ENCODE assay signal across 8 cellular contexts in the genomic region with DNA sequence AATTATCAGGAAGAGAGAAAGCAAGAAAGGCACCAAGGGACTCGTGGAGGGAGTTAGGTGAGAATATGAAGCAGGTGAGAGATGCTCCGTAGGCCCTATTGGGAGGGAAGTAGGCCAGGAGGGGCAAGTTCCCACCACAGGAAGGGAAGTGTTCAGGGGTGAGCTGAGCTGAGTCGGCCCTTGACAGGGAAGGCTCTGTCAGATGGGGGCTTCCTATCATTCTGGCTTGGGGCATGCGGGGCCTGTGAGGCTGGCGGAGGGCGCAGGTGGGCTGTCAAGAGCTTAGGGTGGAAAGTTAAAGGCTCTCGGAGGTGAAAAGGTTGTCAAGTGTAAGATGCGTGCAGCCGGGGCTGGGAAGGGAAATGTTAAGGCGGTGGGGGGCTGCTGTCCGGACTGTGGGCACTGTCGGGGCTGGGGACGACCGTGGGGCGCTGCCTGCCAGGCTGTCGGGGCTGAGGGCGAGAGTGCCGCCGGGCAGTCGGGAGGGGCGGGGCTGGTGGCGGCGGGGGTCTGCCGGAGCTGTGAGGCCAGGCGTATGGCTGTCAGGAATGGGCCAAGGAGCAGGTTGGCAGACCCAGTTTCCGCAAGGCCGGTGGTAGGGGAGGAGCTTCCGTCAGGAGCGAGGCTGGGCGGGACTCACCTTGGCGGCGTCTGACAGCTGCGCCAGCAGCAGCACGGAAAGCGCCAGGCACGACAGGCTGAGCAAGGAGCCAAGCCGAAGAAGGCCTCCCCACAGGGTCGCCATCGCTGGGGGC. TPM values are rescaled to one million over a fixed set of nuclear protein-coding genes. Genes with fewer than 3 reads are reported as not detected.
A peak's percentile ranks its signal among the peaks of the same experiment; 100 is the strongest.
DNase-seq lines count a peak whose midpoint lies in the region; ATAC-seq and TF ChIP-seq lines count a peak whose summit lies in the region.

No MANE protein-coding gene starts in this region.

- H3K79me2 ChIP-seq in smooth muscle cell (ENCODE audit: low read depth) = peaks cover 43% of the 10 kb centered on the region

- no peaks in the 10 kb centered on the region; the same call in 1 of the 2 replicates for H3K36me3 ChIP-seq in iPS DF 6.9 (ENCODE audit: control insufficient read depth, insufficient read depth, low read length)
- H3K36me3 ChIP-seq in smooth muscle cell (ENCODE audit: low read depth) = no peaks in the 10 kb centered on the region

- peak overlapping the region; percentile 91 for H2AFZ ChIP-seq in smooth muscle cell (ENCODE audit: low read depth)

- no CpG with 5 or more reads among the region's 39 CpGs for WGBS in iPS DF 6.9 (ENCODE audit: insufficient coverage, insufficient read length)
- WGBS in smooth muscle cell (ENCODE audit: low lambda C conversion rate) = 7% methylated on average over 28 of the region's 39 CpGs

- H3K27me3 ChIP-seq in iPS DF 6.9 (ENCODE audit: control insufficient read depth, insufficient read depth, low read length) (no peaks in the 10 kb centered on the region), smooth muscle cell (ENCODE audit: low read depth) (no peaks in the 10 kb centered on the region)

- no peak for TF ChIP-seq CTCF in GM13977 (IDR thresholded peaks at IDR 0.05; ENCODE audit: extremely low read depth, insufficient read depth, missing control alignments)
- no peak for TF ChIP-seq CTCF in astrocyte of the spinal cord (IDR thresholded peaks at IDR 0.05; ENCODE audit: low read depth, low read length)
- TF ChIP-seq CTCF in smooth muscle cell (IDR thresholded peaks at IDR 0.05; ENCODE audit: borderline replicate concordance, insufficient read depth, poor library complexity, severe bottlenecking) = no peak

- peak overlapping the region; percentile 65 for H3K9ac ChIP-seq in smooth muscle cell (ENCODE audit: low read depth)

- peak; percentile 85 for DNase-seq in GM13977 (ENCODE audit: low spot score)
- peak; percentile 85 to 92 (median 91) for DNase-seq in NCI-H1417 (lab: John Stamatoyannopoulos, UW)
- peak; percentile 58 for DNase-seq in T-helper 9 cell
- DNase-seq in astrocyte of the spinal cord (ENCODE audit: low read depth, low spot score) = no peak
- DNase-seq in iPS DF 6.9 (ENCODE audit: low read depth, low spot score) = peak; percentile 66
- DNase-seq in smooth muscle cell (lab: John Stamatoyannopoulos, UW; ENCODE audit: unreplicated experiment) = no peak
- DNase-seq in superior temporal gyrus (ENCODE audit: extremely low spot score) = no peak

- peaks cover 12% of the 10 kb centered on the region for H3F3A ChIP-seq in smooth muscle cell (ENCODE audit: low read depth)

- H3K4me1 ChIP-seq in iPS DF 6.9 (ENCODE audit: control insufficient read depth, insufficient read depth, low read length) (no peaks in the 10 kb centered on the region), smooth muscle cell (ENCODE audit: low read depth) (peaks cover 14% of the 10 kb centered on the region)

- no peaks in the 10 kb centered on the region for H4K20me1 ChIP-seq in smooth muscle cell (ENCODE audit: low read depth)

- H3K4me3 ChIP-seq in astrocyte of the spinal cord (ENCODE audit: low read depth, low read length) (peak overlapping the region; percentile 81), iPS DF 6.9 (ENCODE audit: low read length) (peak overlapping the region; percentile 40; the same call in 1 of the 2 replicates), smooth muscle cell (peak overlapping the region; percentile 74)

- H3K9me3 ChIP-seq in iPS DF 6.9 (ENCODE audit: control insufficient read depth, insufficient read depth, low read length) = no peaks in the 10 kb centered on the region
- H3K9me3 ChIP-seq in smooth muscle cell (replicated peaks; ENCODE audit: low read depth) = no peaks in the 10 kb centered on the region

- H3K27ac ChIP-seq in iPS DF 6.9 (ENCODE audit: low read length) (no peak overlapping the region), smooth muscle cell (ENCODE audit: low read depth) (peak overlapping the region; percentile 71)

- peak; percentile 74 for ATAC-seq in HG02798 (IDR thresholded peaks at IDR 0.05; ENCODE audit: poor library complexity, unreplicated experiment)

- in situ Hi-C loops in GM13977 (cut with MboI; ENCODE audit: low pct_unique_long_range_greater_than_20kb, low sequenced_read_pairs, unreplicated experiment) = no loop called here
- in situ Hi-C loops in astrocyte of the spinal cord (cut with HindIII; ENCODE audit: low sequenced_read_pairs) = no loop called here

- peak overlapping the region; percentile 94 for H3K4me2 ChIP-seq in smooth muscle cell

RNA-seq across cellular contexts. Expression of a gene that starts 0.5 kb away (rescaled TPM):
- total RNA-seq in smooth muscle cell = 39.3 and 41.1 TPM in 2 replicates
- 35.9 and 47.8 TPM in 2 replicates for polyA plus RNA-seq in smooth muscle cell

RNA-seq across cellular contexts. Expression of a gene that starts 20.9 kb away (rescaled TPM):
- total RNA-seq in smooth muscle cell = not detected in 2 replicates
- not detected in 2 replicates for polyA plus RNA-seq in smooth muscle cell

RNA-seq across cellular contexts. Expression of a gene that starts 31.0 kb away (rescaled TPM):
- not detected in 2 replicates for total RNA-seq in smooth muscle cell
- not detected in 2 replicates for polyA plus RNA-seq in smooth muscle cell

RNA-seq across cellular contexts. Expression of a gene that starts 40.1 kb away (rescaled TPM):
- 19.6 and 19.9 TPM in 2 replicates for total RNA-seq in smooth muscle cell
- polyA plus RNA-seq in smooth muscle cell = 8.4 and 10.1 TPM in 2 replicates

RNA-seq across cellular contexts. Expression of a gene that starts 52.8 kb away (rescaled TPM):
- total RNA-seq in smooth muscle cell = 22.0 and 28.1 TPM in 2 replicates
- polyA plus RNA-seq in smooth muscle cell = 58.7 and 59.5 TPM in 2 replicates

Comparison
In these comparisons a context has a peak if more than half of its experiments do, and no peak if none do; other contexts are left out.
1. DNase-seq: peak in GM13977 (single experiment), NCI-H1417 (3 of 3), T-helper 9 cell (single experiment) and iPS DF 6.9 (single experiment); none in astrocyte of the spinal cord (single experiment), smooth muscle cell (single experiment) and superior temporal gyrus (single experiment).
2. Peak in every context shown above with its lines, with median percentiles within 50 percentile points of each other: H3K4me3 ChIP-seq.